In the genomic region with DNA sequence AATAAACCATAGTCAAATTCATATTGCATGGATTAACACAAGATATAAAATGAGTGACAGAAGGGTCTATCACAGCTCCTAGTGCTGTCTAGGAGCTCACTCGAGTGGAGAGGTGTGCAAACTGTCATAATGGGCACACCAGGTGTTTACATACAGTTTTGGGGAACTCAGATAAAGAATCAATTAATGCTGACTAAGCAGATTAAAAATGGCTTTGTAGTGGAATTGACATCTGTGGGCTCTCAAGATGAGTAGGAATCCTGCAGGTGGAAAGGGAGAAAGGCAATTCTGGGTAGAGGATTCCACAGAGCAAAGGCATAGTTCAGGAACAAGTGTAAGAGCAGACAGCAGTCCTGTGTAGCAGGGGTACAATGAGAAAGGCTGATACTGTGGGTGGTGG, we compare ENCODE assay signal across 1 cellular context.
TF ChIP-seq lines count a peak whose summit lies in the region.

No MANE protein-coding gene starts in this region.

TF ChIP-seq in K562, 482 proteins besides CTCF, POLR2A, EP300 and RAD21 (continued from another document):
- TF ChIP-seq, protein P1, sequence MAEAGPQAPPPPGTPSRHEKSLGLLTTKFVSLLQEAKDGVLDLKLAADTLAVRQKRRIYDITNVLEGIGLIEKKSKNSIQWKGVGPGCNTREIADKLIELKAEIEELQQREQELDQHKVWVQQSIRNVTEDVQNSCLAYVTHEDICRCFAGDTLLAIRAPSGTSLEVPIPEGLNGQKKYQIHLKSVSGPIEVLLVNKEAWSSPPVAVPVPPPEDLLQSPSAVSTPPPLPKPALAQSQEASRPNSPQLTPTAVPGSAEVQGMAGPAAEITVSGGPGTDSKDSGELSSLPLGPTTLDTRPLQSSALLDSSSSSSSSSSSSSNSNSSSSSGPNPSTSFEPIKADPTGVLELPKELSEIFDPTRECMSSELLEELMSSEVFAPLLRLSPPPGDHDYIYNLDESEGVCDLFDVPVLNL (CRISPR knock-in tag; IDR thresholded peaks at IDR 0.05; ENCODE audit: low read depth), result no peak
- peak; percentile 83 for TF ChIP-seq C11orf30 (IDR thresholded peaks at IDR 0.05; ENCODE audit: low read depth)
- TF ChIP-seq PML (IDR thresholded peaks at IDR 0.05; ENCODE audit: low read length), result no peak
- no peak for TF ChIP-seq PHF20 (IDR thresholded peaks at IDR 0.05; ENCODE audit: partially characterized antibody)
- no peak for TF ChIP-seq MYNN (IDR thresholded peaks at IDR 0.05)
- TF ChIP-seq MYNN (CRISPR knock-in tag; IDR thresholded peaks at IDR 0.05), result no peak
- TF ChIP-seq ATF6 (CRISPR knock-in tag; IDR thresholded peaks at IDR 0.05), result no peak
- TF ChIP-seq MTA2 (IDR thresholded peaks at IDR 0.05; ENCODE audit: low read depth), result no peak
- peak; percentile 92 for TF ChIP-seq ZNF316 (IDR thresholded peaks at IDR 0.05)
- no peak for TF ChIP-seq ERF (CRISPR knock-in tag; IDR thresholded peaks at IDR 0.05)
- TF ChIP-seq MAFK (IDR thresholded peaks at IDR 0.05; ENCODE audit: low read length), result peak; percentile 98
- TF ChIP-seq SMARCE1 (IDR thresholded peaks at IDR 0.05), result no peak
- peak; percentile 97 for TF ChIP-seq MAFF (IDR thresholded peaks at IDR 0.05; ENCODE audit: low read length)
- TF ChIP-seq, protein P2, sequence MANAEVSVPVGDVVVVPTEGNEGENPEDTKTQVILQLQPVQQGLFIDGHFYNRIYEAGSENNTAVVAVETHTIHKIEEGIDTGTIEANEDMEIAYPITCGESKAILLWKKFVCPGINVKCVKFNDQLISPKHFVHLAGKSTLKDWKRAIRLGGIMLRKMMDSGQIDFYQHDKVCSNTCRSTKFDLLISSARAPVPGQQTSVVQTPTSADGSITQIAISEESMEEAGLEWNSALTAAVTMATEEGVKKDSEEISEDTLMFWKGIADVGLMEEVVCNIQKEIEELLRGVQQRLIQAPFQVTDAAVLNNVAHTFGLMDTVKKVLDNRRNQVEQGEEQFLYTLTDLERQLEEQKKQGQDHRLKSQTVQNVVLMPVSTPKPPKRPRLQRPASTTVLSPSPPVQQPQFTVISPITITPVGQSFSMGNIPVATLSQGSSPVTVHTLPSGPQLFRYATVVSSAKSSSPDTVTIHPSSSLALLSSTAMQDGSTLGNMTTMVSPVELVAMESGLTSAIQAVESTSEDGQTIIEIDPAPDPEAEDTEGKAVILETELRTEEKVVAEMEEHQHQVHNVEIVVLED (CRISPR knock-in tag; IDR thresholded peaks at IDR 0.05), result no peak
- no peak for TF ChIP-seq BMI1 (IDR thresholded peaks at IDR 0.05; ENCODE audit: low read length)
